13 cellular contexts compared by ENCODE assay signal in genomic region chr1:44472614-44473262, GRCh38.
DNase-seq lines count a peak whose midpoint lies in the region; ATAC-seq, FAIRE-seq and TF ChIP-seq lines count a peak whose summit lies in the region.
"Had no signal": no experiment of that assay in that cellular context is flagged by ENCODE, and none has a peak within 500 bp of the region (broad histone marks: within the 10 kb centered on the region; RNA-seq: fewer than 3 reads in every experiment).

No MANE protein-coding gene starts in this region.

- TF ChIP-seq CTCF in GM23338 (conservative IDR thresholded peaks at IDR 0.05; ENCODE audit: low read depth in 2 of 2) (no peak), H1 (IDR thresholded peaks at IDR 0.05; ENCODE audit: control extremely low read depth in 1 of 3, insufficient read depth in 1 of 3, low read depth in 1 of 3, low read length in 3 of 3) (no peak), neural crest cell (conservative IDR thresholded peaks at IDR 0.05) (no peak), smooth muscle cell (IDR thresholded peaks at IDR 0.05; ENCODE audit: borderline replicate concordance, insufficient read depth, poor library complexity, severe bottlenecking) (no peak)

- peaks cover 9% of the 10 kb centered on the region for H3K36me3 Mint-ChIP-seq in GM23338 (ENCODE audit: low read depth)
- peaks cover 8% of the 10 kb centered on the region for H3K36me3 Mint-ChIP-seq in neural crest cell (ENCODE audit: low read depth)

- H2BK120ac ChIP-seq in H1 (replicated peaks; ENCODE audit: low read depth, low read length): no peak overlapping the region

- H2AFZ ChIP-seq in GM23338: no peak overlapping the region
- H2AFZ ChIP-seq in H1 (ENCODE audit: low read length): no peak overlapping the region
- no peak overlapping the region for H2AFZ ChIP-seq in smooth muscle cell (ENCODE audit: low read depth)

- H3K79me2 ChIP-seq in GM23338 (replicated peaks; ENCODE audit: insufficient read depth) (peaks cover 8% of the 10 kb centered on the region; the same call in 1 of the 2 replicates), H1 (ENCODE audit: control insufficient read depth in 1 of 2, insufficient read depth in 2 of 2, low read length in 2 of 2) (peaks cover 0 to 4% of the 10 kb centered on the region in 2 experiments; a peak in 1 of 4 replicates), smooth muscle cell (ENCODE audit: low read depth) (no peaks in the 10 kb centered on the region)

- TF ChIP-seq RAD21 in H1 (IDR thresholded peaks at IDR 0.05 in 1 of 2, conservative IDR thresholded peaks at IDR 0.05 in 1 of 2; ENCODE audit: low read depth in 2 of 2, low read length in 2 of 2): no peak

- H3K4me1 ChIP-seq in GM23338 (ENCODE audit: insufficient read depth) (peaks cover 32% of the 10 kb centered on the region), H1 (replicated peaks in 1 of 4; ENCODE audit: control insufficient read depth in 3 of 4, insufficient read depth in 4 of 4, low read length in 3 of 4) (peaks cover 6 to 19% (median 11%) of the 10 kb centered on the region in 4 experiments), smooth muscle cell (ENCODE audit: low read depth) (no peaks in the 10 kb centered on the region)
- H3K4me1 ChIP-seq: BE2C had no signal

- no peak overlapping the region for H2BK20ac ChIP-seq in H1 (ENCODE audit: low read length)

- H2AK5ac ChIP-seq in H1 (ENCODE audit: low read depth, low read length): no peak overlapping the region

- H3K4me2 ChIP-seq in GM23338 (peak overlapping the region; percentile 52; the same call in 1 of the 2 replicates), H1 (ENCODE audit: insufficient read depth in 1 of 2, low read depth in 2 of 2, low read length in 2 of 2) (0 out of 4 replicates have a peak overlapping the region, but pooled peaks of 1 of the 2 experiments have one; percentile 13), smooth muscle cell (no peak overlapping the region)

- no peak overlapping the region for H2BK12ac ChIP-seq in H1 (ENCODE audit: low read depth, low read length)

- no peak overlapping the region; a peak in 1 of 7 replicates for H3K9ac ChIP-seq in H1 (replicated peaks in 1 of 4; ENCODE audit: extremely low read depth in 1 of 4, low read depth in 3 of 4, low read length in 3 of 4)
- no peak overlapping the region for H3K9ac ChIP-seq in smooth muscle cell (ENCODE audit: low read depth)

- TF ChIP-seq EP300 in H1 (IDR thresholded peaks at IDR 0.05; ENCODE audit: borderline replicate concordance in 1 of 2, low read depth in 2 of 2, low read length in 2 of 2): no peak

- H3K9me3 ChIP-seq in H1 (ENCODE audit: insufficient read depth in 2 of 2, low read depth in 1 of 2, low read length in 1 of 2): 0 out of 4 replicates have a peak, but pooled peaks cover 0 to 4% of the 10 kb centered on the region in 2 experiments
- no peaks in the 10 kb centered on the region for H3K9me3 ChIP-seq in smooth muscle cell (replicated peaks; ENCODE audit: low read depth)
- H3K9me3 ChIP-seq: BE2C, HAP-1 had no signal

- H3K27me3 Mint-ChIP-seq in GM23338 (ENCODE audit: insufficient read depth, low read depth, poor library complexity) (peaks cover 5% of the 10 kb centered on the region), neural crest cell (ENCODE audit: low read depth) (peaks cover 2% of the 10 kb centered on the region)

- H4K8ac ChIP-seq in H1 (ENCODE audit: extremely low read depth, insufficient read depth, low read length): no peak overlapping the region

- no peaks in the 10 kb centered on the region for H3K27me3 ChIP-seq in GM23338 (ENCODE audit: insufficient read depth)
- no peaks in the 10 kb centered on the region for H3K27me3 ChIP-seq in H1 (replicated peaks in 1 of 4; ENCODE audit: control insufficient read depth in 3 of 4, extremely low read depth in 1 of 4, insufficient read depth in 3 of 4, low read length in 3 of 4)
- no peaks in the 10 kb centered on the region for H3K27me3 ChIP-seq in smooth muscle cell (ENCODE audit: low read depth)

- no peak overlapping the region for H2BK5ac ChIP-seq in H1 (ENCODE audit: low read depth, low read length)

- H3K4me1 Mint-ChIP-seq in GM23338 (peaks cover 36% of the 10 kb centered on the region), neural crest cell (peaks cover 17% of the 10 kb centered on the region)

- H3K23me2 ChIP-seq in H1 (ENCODE audit: low read depth, low read length): no peaks in the 10 kb centered on the region; the same call in 1 of the 2 replicates

- H3F3A ChIP-seq in GM23338 (replicated peaks; ENCODE audit: low read depth) (no peaks in the 10 kb centered on the region), smooth muscle cell (ENCODE audit: low read depth) (no peaks in the 10 kb centered on the region)

- no peak overlapping the region for H4K5ac ChIP-seq in H1 (ENCODE audit: insufficient read length, low read depth, low read length)

- no peak overlapping the region for H3K14ac ChIP-seq in H1 (ENCODE audit: insufficient read length)

- 79% methylated on average over 11 of the region's 11 CpGs; no CpG with 5 or more reads in 1 of the 2 experiments for WGBS in H1 (ENCODE audit: extremely low coverage in 1 of 2, insufficient coverage in 1 of 2, insufficient read length in 1 of 2, insufficient replicate concordance in 2 of 2, low coverage in 1 of 2, low lambda C conversion rate in 2 of 2, missing lambda C conversion rate in 1 of 2), 2 experiments
- 78% methylated on average over 11 of the region's 11 CpGs for WGBS in smooth muscle cell (ENCODE audit: low lambda C conversion rate)

- peak overlapping the region; percentile 48; the same call in 1 of the 2 replicates for H3K27ac ChIP-seq in GM23338 (ENCODE audit: low read depth)
- H3K27ac ChIP-seq in H1 (ENCODE audit: low read depth, low read length): no peak overlapping the region
- H3K27ac ChIP-seq in smooth muscle cell (ENCODE audit: low read depth): no peak overlapping the region

- no peak overlapping the region for H3K4me3 ChIP-seq in GM23338
- H3K4me3 ChIP-seq in H1 (ENCODE audit: extremely low read depth in 1 of 4, insufficient read depth in 2 of 4, low read depth in 3 of 4, low read length in 4 of 4): no peak overlapping the region
- H3K4me3 ChIP-seq in smooth muscle cell: no peak overlapping the region
- H3K4me3 ChIP-seq: HAP-1 had no signal

- no peak overlapping the region for H3K23ac ChIP-seq in H1 (ENCODE audit: insufficient read length)

- ATAC-seq in GM23338: peak; percentile 81
- ATAC-seq in HG02571 (IDR thresholded peaks at IDR 0.05; ENCODE audit: unreplicated experiment): no peak

- DNase-seq in CD1c-positive myeloid dendritic cell (ENCODE audit: extremely low spot score) (peak; percentile 16), GM23338 (ENCODE audit: low spot score) (peak; percentile 28), H1 (ENCODE audit: low read depth in 1 of 2, low spot score in 2 of 2) (no peak), neural crest cell (ENCODE audit: low read depth, low spot score) (no peak), smooth muscle cell (lab: John Stamatoyannopoulos, UW; ENCODE audit: unreplicated experiment) (no peak), UCSD-AML1 (lab: John Stamatoyannopoulos, UW; ENCODE audit: unreplicated experiment) (no peak), NCI-H69 (lab: John Stamatoyannopoulos, UW) (no peak)
- DNase-seq: activated CD8-positive, alpha-beta memory T cell treated with anti-CD3 and anti-CD28 coated beads, Interleukin-2, amount 50 U/mL, for 48 hours; BE2C; NCI-H2081 had no signal

- H4K91ac ChIP-seq in H1 (replicated peaks; ENCODE audit: insufficient read length, low read length): no peak overlapping the region

- no peak for TF ChIP-seq POLR2A in H1 (IDR thresholded peaks at IDR 0.05; ENCODE audit: control extremely low read depth in 1 of 2, low read depth in 2 of 2, low read length in 2 of 2)

- FAIRE-seq in H1 (lab: Jason Lieb, UNC): peak; percentile 7
- FAIRE-seq: TTC549 had no signal

- POLR2A ChIA-PET in H1 (lab: Charles Lee; ENCODE audit: partially characterized antibody): interaction anchor here (0.6 to 1.3 kb wide), 2 partner anchors 45 to 51 kb away, joined by 3 read pairs; no protein-coding TSS in a partner anchor

- H3K79me1 ChIP-seq in H1 (ENCODE audit: low read depth, low read length): no peaks in the 10 kb centered on the region; the same call in 1 of the 2 replicates

- H2BK15ac ChIP-seq in H1 (ENCODE audit: low read length): no peak overlapping the region

- no peak overlapping the region for H3K4ac ChIP-seq in H1 (replicated peaks; ENCODE audit: insufficient read length, low read depth, low read length)

- H3K56ac ChIP-seq in H1 (replicated peaks; ENCODE audit: insufficient read length, low read depth, low read length): no peak overlapping the region

- H3K9me3 Mint-ChIP-seq in GM23338: peaks cover 8% of the 10 kb centered on the region
- H3K9me3 Mint-ChIP-seq in neural crest cell: peaks cover 7% of the 10 kb centered on the region

- no peak overlapping the region for H3K27ac Mint-ChIP-seq in GM23338
- H3K27ac Mint-ChIP-seq in neural crest cell (ENCODE audit: unreplicated experiment): peak overlapping the region; percentile 14

- CTCF ChIA-PET in H1 (lab: Charles Lee; ENCODE audit: partially characterized antibody): interaction anchor here (1.1 to 1.3 kb wide), 3 partner anchors 12 to 123 kb away, joined by 3 to 4 read pairs (median 3); no protein-coding TSS in a partner anchor

- H3K36me3 ChIP-seq in GM23338 (ENCODE audit: insufficient read depth): no peaks in the 10 kb centered on the region
- no peaks in the 10 kb centered on the region for H3K36me3 ChIP-seq in H1 (ENCODE audit: control insufficient read depth in 2 of 4, insufficient read depth in 4 of 4, low read length in 3 of 4)
- no peaks in the 10 kb centered on the region for H3K36me3 ChIP-seq in smooth muscle cell (ENCODE audit: low read depth)
- H3K36me3 ChIP-seq: BE2C, HAP-1 had no signal

- H3K9me2 ChIP-seq in GM23338 (ENCODE audit: insufficient read depth): no peaks in the 10 kb centered on the region; the same call in 1 of the 2 replicates

- no peak overlapping the region for H3K18ac ChIP-seq in H1 (ENCODE audit: extremely low read depth, low read length)

- H3K4me3 Mint-ChIP-seq in GM23338 (no peak overlapping the region), neural crest cell (no peak overlapping the region)

- H4K20me1 ChIP-seq in GM23338 (replicated peaks; ENCODE audit: insufficient read depth): no peaks in the 10 kb centered on the region; the same call in 1 of the 2 replicates
- H4K20me1 ChIP-seq in H1 (replicated peaks in 1 of 2; ENCODE audit: control insufficient read depth in 1 of 2, insufficient read depth in 2 of 2, low read length in 2 of 2): peaks cover 0 to 2% of the 10 kb centered on the region in 2 experiments
- H4K20me1 ChIP-seq in smooth muscle cell (ENCODE audit: low read depth): no peaks in the 10 kb centered on the region

TF ChIP-seq in GM23338, 12 proteins besides CTCF, POLR2A, EP300 and RAD21 (continues in another document):
- TF ChIP-seq NANOG (IDR thresholded peaks at IDR 0.05; ENCODE audit: borderline replicate concordance): no peak
- no peak for TF ChIP-seq EZH2 (IDR thresholded peaks at IDR 0.05; ENCODE audit: low read depth, unreplicated experiment)
- TF ChIP-seq JUNB (IDR thresholded peaks at IDR 0.05; ENCODE audit: unreplicated experiment): no peak

TF ChIP-seq in H1, 55 proteins besides CTCF, POLR2A, EP300 and RAD21 (continues in another document):
- no peak for TF ChIP-seq E2F6 (IDR thresholded peaks at IDR 0.05)

Comparison
In these comparisons a context has a peak if more than half of its experiments do, and no peak if none do; other contexts are left out.
1. DNase-seq: peak in CD1c-positive myeloid dendritic cell (single experiment) and GM23338 (single experiment); none in H1 (0 of 2), neural crest cell (single experiment), smooth muscle cell (single experiment), UCSD-AML1 (single experiment) and NCI-H69 (single experiment).